ENCODE assay signal across 11 cellular contexts in the genomic region with DNA sequence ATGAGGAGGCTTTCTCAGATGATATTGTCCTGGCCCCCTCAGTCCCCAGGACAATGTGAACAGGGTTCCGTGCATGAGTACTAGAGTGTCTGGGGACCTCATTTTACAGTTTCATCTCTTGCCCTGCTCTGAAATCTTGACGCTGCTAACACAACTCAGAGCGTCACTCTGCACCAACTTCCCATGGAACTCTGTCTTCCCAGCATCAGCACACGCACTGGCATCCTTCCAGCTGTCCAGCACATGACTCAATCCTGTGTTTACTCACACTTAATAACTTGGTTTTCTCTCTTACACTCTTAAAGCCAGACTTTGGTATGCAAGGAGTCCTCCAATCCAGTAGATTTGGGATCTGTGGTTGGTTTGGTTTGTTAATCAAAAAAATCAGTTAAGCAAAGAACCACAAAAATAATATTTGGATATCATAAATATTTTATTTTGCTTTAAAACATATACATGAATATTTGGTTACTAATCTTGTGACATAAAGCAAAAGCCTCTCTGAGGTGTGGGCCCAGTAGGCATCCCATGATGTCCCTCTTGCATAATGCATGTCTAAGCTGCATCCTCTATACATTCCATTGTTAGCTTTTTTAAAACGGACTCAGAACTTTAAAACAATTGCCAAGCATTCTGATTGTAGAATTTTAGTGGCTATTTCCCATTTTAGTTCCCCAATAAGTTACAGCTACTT.
DNase-seq lines count a peak whose midpoint lies in the region; TF ChIP-seq lines count a peak whose summit lies in the region.
"Had no signal": no experiment of that assay in that cellular context is flagged by ENCODE, and none has a peak within 500 bp of the region (broad histone marks: within the 10 kb centered on the region; RNA-seq: fewer than 3 reads in every experiment).

No MANE protein-coding gene starts in this region.

- DNase-seq in LoVo (ENCODE audit: low spot score) (peak; percentile 33), fibroblast of mammary gland (ENCODE audit: low read depth) (peak; percentile 93), myocyte (ENCODE audit: low read depth) (peak; percentile 61), NCI-H1417 (lab: John Stamatoyannopoulos, UW) (no peak), G401 (ENCODE audit: low spot score) (no peak)
- DNase-seq in stimulated activated naive CD4-positive, alpha-beta T cell treated with Interleukin-2 at 50 U/mL for 16 hours (lab: John Stamatoyannopoulos, UW): no peak
- no peak for DNase-seq in activated naive CD4-positive, alpha-beta T cell treated with anti-CD3 and anti-CD28 coated beads, Interleukin-2, amount 50 U/mL, for 16 hours
- DNase-seq: ACHN, Karpas-422, NCI-H510A had no signal

- no peaks in the 10 kb centered on the region for H3K79me2 ChIP-seq in ACC112 (ENCODE audit: control insufficient read depth, insufficient read depth, low read length, unreplicated experiment)

- no peaks in the 10 kb centered on the region for H3K36me3 ChIP-seq in ACC112 (ENCODE audit: insufficient read depth, low read length)

- no peak for TF ChIP-seq CTCF in fibroblast of mammary gland (conservative IDR thresholded peaks at IDR 0.05; ENCODE audit: control insufficient read depth, insufficient read depth, low read depth, low read length)

- peaks cover 19% of the 10 kb centered on the region; the same call in 1 of the 2 replicates for H3K27me3 ChIP-seq in ACC112 (ENCODE audit: insufficient read depth, low read length)

- no peak overlapping the region for H2AFZ ChIP-seq in ACC112 (ENCODE audit: low read length, unreplicated experiment)

- H3K27ac ChIP-seq in ACC112 (ENCODE audit: low read depth, low read length): 0 out of 2 replicates have a peak overlapping the region, but pooled peaks have one; percentile 4

- no peak overlapping the region for H3K4me3 ChIP-seq in ACC112 (ENCODE audit: low read depth, low read length)
- H3K4me3 ChIP-seq in fibroblast of mammary gland (ENCODE audit: control insufficient read depth, low read depth, low read length): no peak overlapping the region

- peaks cover 5% of the 10 kb centered on the region for H3K4me1 ChIP-seq in ACC112 (ENCODE audit: control insufficient read depth, insufficient read depth, low read length, unreplicated experiment)

- in situ Hi-C loops in G401 (cut with HindIII; ENCODE audit: low sequenced_read_pairs): no loop called here

Comparison
In these comparisons a context has a peak if more than half of its experiments do, and no peak if none do; other contexts are left out.
1. DNase-seq: peak in LoVo (single experiment), fibroblast of mammary gland (single experiment) and myocyte (single experiment); none in NCI-H1417 (0 of 3), stimulated activated naive CD4-positive, alpha-beta T cell treated with Interleukin-2 at 50 U/mL for 16 hours (single experiment), G401 (single experiment) and activated naive CD4-positive, alpha-beta T cell treated with anti-CD3 and anti-CD28 coated beads, Interleukin-2, amount 50 U/mL, for 16 hours (single experiment).